Comparison of ENCODE assay signal across 1 cellular context in genomic region chr17:47275245-47275984, GRCh38.
TF ChIP-seq lines count a peak whose summit lies in the region.

No MANE protein-coding gene starts in this region.

TF ChIP-seq in K562, 482 proteins besides CTCF, POLR2A, EP300 and RAD21 (continued from another document and continues in another):
- TF ChIP-seq ZNF592 (IDR thresholded peaks at IDR 0.05) (peak; percentile 95), U2AF1 (optimal IDR thresholded peaks at IDR 0.05; ENCODE audit: low read depth, low read length) (no peak), RB1 (IDR thresholded peaks at IDR 0.05; ENCODE audit: low read depth) (0 out of 2 replicates have a peak, but pooled peaks have one; percentile 27), SMAD4 (CRISPR knock-in tag; conservative IDR thresholded peaks at IDR 0.05) (peak; percentile 89), ZNF511 (CRISPR knock-in tag; IDR thresholded peaks at IDR 0.05) (no peak), XRCC5 (IDR thresholded peaks at IDR 0.05; ENCODE audit: low read depth, low read length) (no peak; the same call in 1 of the 2 replicates), RBBP5 (IDR thresholded peaks at IDR 0.05; ENCODE audit: borderline replicate concordance, insufficient read depth, low read length, poor library complexity, severe bottlenecking) (peak; percentile 54), FOXM1 (IDR thresholded peaks at IDR 0.05; ENCODE audit: low read depth) (no peak), FOXM1 (CRISPR knock-in tag; IDR thresholded peaks at IDR 0.05; ENCODE audit: low read depth) (no peak), HMGXB4 (CRISPR knock-in tag; IDR thresholded peaks at IDR 0.05) (no peak), TCF15 (CRISPR knock-in tag; IDR thresholded peaks at IDR 0.05) (no peak), ELK3 (CRISPR knock-in tag; IDR thresholded peaks at IDR 0.05) (no peak), TEAD4 (IDR thresholded peaks at IDR 0.05; ENCODE audit: low read length) (no peak; the same call in 1 of the 2 replicates), TEAD4 (CRISPR knock-in tag; IDR thresholded peaks at IDR 0.05; ENCODE audit: borderline replicate concordance) (no peak), HDAC8 (tag; IDR thresholded peaks at IDR 0.05) (no peak), ZNF277 (CRISPR knock-in tag; IDR thresholded peaks at IDR 0.05; ENCODE audit: borderline replicate concordance) (no peak), MEF2D (tag; conservative IDR thresholded peaks at IDR 0.05; ENCODE audit: low read depth) (0 out of 2 replicates have a peak, but pooled peaks have one; percentile 54), ZNF445 (CRISPR knock-in tag; IDR thresholded peaks at IDR 0.05; ENCODE audit: low read depth) (no peak), CREB3L1 (IDR thresholded peaks at IDR 0.05; ENCODE audit: borderline replicate concordance, low read depth) (no peak), USF2 (CRISPR knock-in tag; IDR thresholded peaks at IDR 0.05) (no peak), KAT7 (CRISPR knock-in tag; IDR thresholded peaks at IDR 0.05; ENCODE audit: borderline replicate concordance) (no peak), NR2C2 (CRISPR knock-in tag; IDR thresholded peaks at IDR 0.05) (no peak), NR2C2 (tag; IDR thresholded peaks at IDR 0.05) (peak; percentile 54), PHB2 (IDR thresholded peaks at IDR 0.05; ENCODE audit: low read depth) (0 out of 2 replicates have a peak, but pooled peaks have one; percentile 23), RAD51 (IDR thresholded peaks at IDR 0.05; ENCODE audit: borderline replicate concordance, low read depth) (no peak), TBL1XR1 (IDR thresholded peaks at IDR 0.05; ENCODE audit: low read length in 2 of 2) (peak in 1 of 2 experiments; percentile 27; a peak in 1 of 4 replicates), ZNF124 (CRISPR knock-in tag; IDR thresholded peaks at IDR 0.05) (no peak), IRF9 (tag; IDR thresholded peaks at IDR 0.05) (0 out of 2 replicates have a peak, but pooled peaks have one; percentile 13), PURB (CRISPR knock-in tag; IDR thresholded peaks at IDR 0.05; ENCODE audit: low read depth) (no peak), MCM3 (IDR thresholded peaks at IDR 0.05) (no peak), ARNT (IDR thresholded peaks at IDR 0.05) (0 out of 4 replicates have a peak, but pooled peaks of 1 of the 2 experiments have one; percentile 33), MAX (CRISPR knock-in tag; IDR thresholded peaks at IDR 0.05) (peak; percentile 62), NFRKB (IDR thresholded peaks at IDR 0.05; ENCODE audit: low read depth) (peak; percentile 46; the same call in 1 of the 2 replicates), ADNP (tag; IDR thresholded peaks at IDR 0.05) (no peak), ZC3H8 (IDR thresholded peaks at IDR 0.05) (no peak), NCOR1 (IDR thresholded peaks at IDR 0.05) (peak; percentile 64), CC2D1A (IDR thresholded peaks at IDR 0.05) (0 out of 2 replicates have a peak, but pooled peaks have one; percentile 30), HNRNPK (IDR thresholded peaks at IDR 0.05; ENCODE audit: low read depth, low read length, poor library complexity, severe bottlenecking) (no peak), MNT (conservative IDR thresholded peaks at IDR 0.05) (peak in 1 of 2 experiments; percentile 43; a peak in 2 of 4 replicates), DMBX1 (CRISPR knock-in tag; IDR thresholded peaks at IDR 0.05; ENCODE audit: borderline replicate concordance) (peak; percentile 73; the same call in 1 of the 2 replicates), PHB (CRISPR knock-in tag; IDR thresholded peaks at IDR 0.05) (no peak), DPF2 (IDR thresholded peaks at IDR 0.05) (peak; percentile 85), SMARCE1 (IDR thresholded peaks at IDR 0.05) (peak; percentile 81), CREB3 (tag; conservative IDR thresholded peaks at IDR 0.05; ENCODE audit: low read depth) (no peak), GABPB2 (CRISPR knock-in tag; conservative IDR thresholded peaks at IDR 0.05) (no peak), ZNF395 (CRISPR knock-in tag; IDR thresholded peaks at IDR 0.05) (peak; percentile 82)
